ENCODE assay signal across 8 cellular contexts in genomic region chr10:98404571-98405396, GRCh38. TPM values are rescaled to one million over a fixed set of nuclear protein-coding genes. Genes with fewer than 3 reads are reported as not detected.
A peak's percentile ranks its signal among the peaks of the same experiment; 100 is the strongest.
DNase-seq lines count a peak whose midpoint lies in the region; ATAC-seq and TF ChIP-seq lines count a peak whose summit lies in the region.

No MANE protein-coding gene starts in this region.

- H3K4me3 ChIP-seq in left lung (no peak overlapping the region), mesendoderm (ENCODE audit: low read length) (no peak overlapping the region)

- H3K4me2 ChIP-seq in mesendoderm (ENCODE audit: low read length) = no peak overlapping the region

- H3K27me3 ChIP-seq in left lung = no peaks in the 10 kb centered on the region
- H3K27me3 ChIP-seq in mesendoderm (ENCODE audit: insufficient read depth, low read length, poor library complexity) = no peaks in the 10 kb centered on the region

- no peak overlapping the region for H4K5ac ChIP-seq in mesendoderm (ENCODE audit: low read length)

- H3K18ac ChIP-seq in mesendoderm (ENCODE audit: low read length) = no peak overlapping the region

- H3K4ac ChIP-seq in mesendoderm (ENCODE audit: low read depth, low read length) = no peak overlapping the region

- no peak overlapping the region for H2BK5ac ChIP-seq in mesendoderm (ENCODE audit: low read length)

- H3K9ac ChIP-seq in mesendoderm (ENCODE audit: low read length) = no peak overlapping the region

- H3K4me1 ChIP-seq in left lung (no peaks in the 10 kb centered on the region), mesendoderm (ENCODE audit: control insufficient read depth, low read depth, low read length) (no peaks in the 10 kb centered on the region)

- no peak overlapping the region for H3K27ac ChIP-seq in left lung
- H3K27ac ChIP-seq in mesendoderm (ENCODE audit: low read depth, low read length) = no peak overlapping the region
- no peak overlapping the region for H3K27ac ChIP-seq in caudate nucleus (ENCODE audit: low read depth, low read length)

- TF ChIP-seq CTCF in left lung (IDR thresholded peaks at IDR 0.05) = no peak

- no peaks in the 10 kb centered on the region for H3K9me3 ChIP-seq in left lung

- H2AK5ac ChIP-seq in mesendoderm (ENCODE audit: low read length) = no peak overlapping the region

- ATAC-seq in GM21619 (IDR thresholded peaks at IDR 0.05; ENCODE audit: unreplicated experiment) (peak; percentile 61), SK-N-SH treated with all-trans-retinoic acid at 6 μM for 48 hours (peak; percentile 57), left lung (peak; percentile 61), GM18858 (IDR thresholded peaks at IDR 0.05; ENCODE audit: unreplicated experiment) (no peak)

- no peak overlapping the region for H2BK15ac ChIP-seq in mesendoderm (replicated peaks; ENCODE audit: low read depth)

- H2BK120ac ChIP-seq in mesendoderm (ENCODE audit: low read depth, low read length) = no peak overlapping the region

- H3K56ac ChIP-seq in mesendoderm (ENCODE audit: low read length) = no peak overlapping the region

- no CpG with 5 or more reads among the region's 8 CpGs for WGBS in mesendoderm (ENCODE audit: extremely low coverage, insufficient coverage, low lambda C conversion rate)

- H4K8ac ChIP-seq in mesendoderm (ENCODE audit: low read depth, low read length) = no peak overlapping the region

- H3K23ac ChIP-seq in mesendoderm (ENCODE audit: low read length) = no peak overlapping the region

- intact Hi-C loops in left lung (cut with DNase I) = no loop called here

- no peaks in the 10 kb centered on the region for H3K79me1 ChIP-seq in mesendoderm (ENCODE audit: low read length)

- H3K79me2 ChIP-seq in mesendoderm (ENCODE audit: control insufficient read depth, insufficient read depth, low read length) = no peaks in the 10 kb centered on the region

- H3K36me3 ChIP-seq in left lung = peaks cover 0 to 7% of the 10 kb centered on the region in 2 donors
- H3K36me3 ChIP-seq in mesendoderm (ENCODE audit: control insufficient read depth, insufficient read depth, low read length) = no peaks in the 10 kb centered on the region

- peak; percentile 45 for DNase-seq in GM04503 (ENCODE audit: low read depth)
- DNase-seq in left lung = no peak
- DNase-seq in mesendoderm = no peak
- DNase-seq in DMS 273 (lab: John Stamatoyannopoulos, UW; ENCODE audit: unreplicated experiment) = no peak
- no peak for DNase-seq in caudate nucleus (lab: John Stamatoyannopoulos, UW)

TF ChIP-seq in SK-N-SH treated with all-trans-retinoic acid at 6 μM for 48 hours, 23 proteins besides CTCF, POLR2A, EP300 and RAD21:
- TF ChIP-seq ZNF70 (CRISPR knock-in tag; IDR thresholded peaks at IDR 0.05) (no peak), CSRNP3 (CRISPR knock-in tag; IDR thresholded peaks at IDR 0.05) (no peak), BACH2 (CRISPR knock-in tag; IDR thresholded peaks at IDR 0.05; ENCODE audit: borderline replicate concordance) (no peak), TOX (CRISPR knock-in tag; IDR thresholded peaks at IDR 0.05; ENCODE audit: borderline replicate concordance) (no peak), CREB5 (CRISPR knock-in tag; IDR thresholded peaks at IDR 0.05; ENCODE audit: low read depth) (no peak), TCF4 (CRISPR knock-in tag; IDR thresholded peaks at IDR 0.05; ENCODE audit: borderline replicate concordance) (no peak), ISL1 (CRISPR knock-in tag; IDR thresholded peaks at IDR 0.05) (no peak)

RNA-seq across cellular contexts. Expression of gene PYROXD2, which starts 10.2 kb away (rescaled TPM):
- 10 to 100 TPM in 1 of 2 donors, 1 to 10 TPM in 1; 8.2 to 14.8 TPM for total RNA-seq in left lung
- 0.48 TPM for polyA plus RNA-seq in mesendoderm (2013, experiment 1 of 2)
- 1.2 TPM for polyA plus RNA-seq in mesendoderm (2013, experiment 2 of 2)

RNA-seq across cellular contexts. Expression of gene HPS1, which starts 42.0 kb away (rescaled TPM):
- 10 to 100 TPM; 64.2 to 95.0 TPM for total RNA-seq in left lung
- 22.7 TPM for polyA plus RNA-seq in mesendoderm (2013, experiment 1 of 2)
- polyA plus RNA-seq in mesendoderm (2013, experiment 2 of 2) = 24.9 TPM
